ENCODE assay signal across 19 cellular contexts in genomic region chr7:11757153-11757552, GRCh38.
A peak's percentile ranks its signal among the peaks of the same experiment; 100 is the strongest.
DNase-seq lines count a peak whose midpoint lies in the region; ATAC-seq, FAIRE-seq and TF ChIP-seq lines count a peak whose summit lies in the region.
"Had no signal": no experiment of that assay in that cellular context is flagged by ENCODE, and none has a peak within 500 bp of the region (broad histone marks: within the 10 kb centered on the region; RNA-seq: fewer than 3 reads in every experiment).

No MANE protein-coding gene starts in this region.

- H3K27me3 ChIP-seq in naive thymus-derived CD4-positive, alpha-beta T cell (ENCODE audit: control insufficient read depth in 2 of 2, insufficient read depth in 2 of 2, low read length in 2 of 2) = no peaks in the 10 kb centered on the region

- ATAC-seq in A549 = no peak
- ATAC-seq in naive thymus-derived CD4-positive, alpha-beta T cell = peak; percentile 54
- ATAC-seq: HCT116 had no signal

- no peak overlapping the region for H3K27ac Mint-ChIP-seq in naive thymus-derived CD4-positive, alpha-beta T cell
- H3K27ac Mint-ChIP-seq in activated CD4-positive, alpha-beta T cell treated with anti-CD3 and anti-CD28 coated beads, Interleukin-2, amount 10 ng/mL, durations not matched to agents 24 days and 14 days = no peak overlapping the region
- H3K27ac Mint-ChIP-seq: CD4-positive, alpha-beta memory T cell; H9 had no signal

- FAIRE-seq in A549 (lab: Jason Lieb, UNC) = peak; percentile 51
- FAIRE-seq: GM12892, GM19239, H1 had no signal

- TF ChIP-seq POLR2A in A549 (IDR thresholded peaks at IDR 0.05; ENCODE audit: low read length) = no peak

- DNase-seq in A549 (ENCODE audit: low read depth in 1 of 2, low spot score in 1 of 2) (no peak), OCI-M1 (lab: John Stamatoyannopoulos, UW) (peak; percentile 23), caudate nucleus (lab: John Stamatoyannopoulos, UW) (no peak), NOMO-1 treated with dmso at 0.1 percent for 144 hours (lab: John Stamatoyannopoulos, UW; ENCODE audit: unreplicated experiment) (no peak)
- DNase-seq in naive thymus-derived CD4-positive, alpha-beta T cell = no peak
- no peak for DNase-seq in activated CD4-positive, alpha-beta T cell treated with anti-CD3 and anti-CD28 coated beads, Interleukin-2, amount 10 ng/mL, durations not matched to agents 24 days and 14 days
- DNase-seq: 8988T; C1 segment of cervical spinal cord; Calu3; CD4-positive, alpha-beta memory T cell; COR-L47; DMS53; DMS79 treated with DMSO at 0.1 percent for 48 hours; GM23248; H9 had no signal

- H3K4me1 Mint-ChIP-seq in naive thymus-derived CD4-positive, alpha-beta T cell = no peaks in the 10 kb centered on the region
- no peaks in the 10 kb centered on the region for H3K4me1 Mint-ChIP-seq in activated CD4-positive, alpha-beta T cell treated with anti-CD3 and anti-CD28 coated beads, Interleukin-2, amount 10 ng/mL, durations not matched to agents 24 days and 14 days
- H3K4me1 Mint-ChIP-seq: CD4-positive, alpha-beta memory T cell; H9 had no signal

- H3K27ac ChIP-seq in A549 = peak overlapping the region; percentile 32 to 77; a peak in 4 of 6 replicates
- no peak overlapping the region for H3K27ac ChIP-seq in naive thymus-derived CD4-positive, alpha-beta T cell (ENCODE audit: low read depth, low read length)
- no peak overlapping the region for H3K27ac ChIP-seq in caudate nucleus (ENCODE audit: low read depth, low read length)
- H3K27ac ChIP-seq: GM23248 had no signal

- H3K9me3 ChIP-seq in A549 = no peaks in the 10 kb centered on the region
- H3K9me3 ChIP-seq in naive thymus-derived CD4-positive, alpha-beta T cell (ENCODE audit: control insufficient read depth in 2 of 3, low read length in 3 of 3) = no peaks in the 10 kb centered on the region

- no peaks in the 10 kb centered on the region for H3K36me3 Mint-ChIP-seq in naive thymus-derived CD4-positive, alpha-beta T cell
- no peaks in the 10 kb centered on the region for H3K36me3 Mint-ChIP-seq in activated CD4-positive, alpha-beta T cell treated with anti-CD3 and anti-CD28 coated beads, Interleukin-2, amount 10 ng/mL, durations not matched to agents 24 days and 14 days (ENCODE audit: low read depth)
- H3K36me3 Mint-ChIP-seq: CD4-positive, alpha-beta memory T cell had no signal

- CTCF ChIA-PET in A549 (lab: Yijun Ruan, JAX) = no interaction called here
- CTCF ChIA-PET in naive thymus-derived CD4-positive, alpha-beta T cell (lab: Charles Lee) = no interaction called here

- no peak for TF ChIP-seq RAD21 in A549 (conservative IDR thresholded peaks at IDR 0.05 in 1 of 2, IDR thresholded peaks at IDR 0.05 in 1 of 2)

- intact Hi-C loops in naive thymus-derived CD4-positive, alpha-beta T cell (cut with micrococcal nuclease) = no loop called here
- intact Hi-C loops in activated CD4-positive, alpha-beta T cell treated with anti-CD3 and anti-CD28 coated beads, Interleukin-2, amount 10 ng/mL, durations not matched to agents 24 days and 14 days (cut with micrococcal nuclease) = no loop called here

- no peak for TF ChIP-seq CTCF in A549 (IDR thresholded peaks at IDR 0.05)

- no peaks in the 10 kb centered on the region for H3K36me3 ChIP-seq in naive thymus-derived CD4-positive, alpha-beta T cell (ENCODE audit: control insufficient read depth in 2 of 3, insufficient read depth in 3 of 3, low read length in 3 of 3)

- WGBS in A549 (ENCODE audit: missing lambda C conversion rate) = 62% methylated on average over 1 of the region's 1 CpG

- H3K27me3 Mint-ChIP-seq in naive thymus-derived CD4-positive, alpha-beta T cell = no peaks in the 10 kb centered on the region
- H3K27me3 Mint-ChIP-seq in activated CD4-positive, alpha-beta T cell treated with anti-CD3 and anti-CD28 coated beads, Interleukin-2, amount 10 ng/mL, durations not matched to agents 24 days and 14 days = no peaks in the 10 kb centered on the region
- H3K27me3 Mint-ChIP-seq: CD4-positive, alpha-beta memory T cell had no signal

- H3K4me3 ChIP-seq in A549 = no peak overlapping the region
- H3K4me3 ChIP-seq in naive thymus-derived CD4-positive, alpha-beta T cell (ENCODE audit: low read length) = no peak overlapping the region
- H3K4me3 ChIP-seq: GM23248 had no signal

- peaks cover 67% of the 10 kb centered on the region for H3K4me1 ChIP-seq in A549
- H3K4me1 ChIP-seq in naive thymus-derived CD4-positive, alpha-beta T cell (ENCODE audit: control insufficient read depth in 2 of 2, insufficient read depth in 2 of 2, low read length in 2 of 2) = no peaks in the 10 kb centered on the region

- no peak for TF ChIP-seq EP300 in A549 (IDR thresholded peaks at IDR 0.05)

- no peak overlapping the region for H3K4me3 Mint-ChIP-seq in naive thymus-derived CD4-positive, alpha-beta T cell
- no peak overlapping the region for H3K4me3 Mint-ChIP-seq in activated CD4-positive, alpha-beta T cell treated with anti-CD3 and anti-CD28 coated beads, Interleukin-2, amount 10 ng/mL, durations not matched to agents 24 days and 14 days
- H3K4me3 Mint-ChIP-seq: CD4-positive, alpha-beta memory T cell; H9 had no signal

- POLR2A ChIA-PET in A549 (lab: Yijun Ruan, JAX) = no interaction called here
- POLR2A ChIA-PET in naive thymus-derived CD4-positive, alpha-beta T cell (lab: Charles Lee) = no interaction called here

- H3K4me2 ChIP-seq in A549 = peak overlapping the region; percentile 66

- H3K9me3 Mint-ChIP-seq in naive thymus-derived CD4-positive, alpha-beta T cell = peaks cover 0 to 4% (median 0%) of the 10 kb centered on the region in 11 donors
- H3K9me3 Mint-ChIP-seq in activated CD4-positive, alpha-beta T cell treated with anti-CD3 and anti-CD28 coated beads, Interleukin-2, amount 10 ng/mL, durations not matched to agents 24 days and 14 days = no peaks in the 10 kb centered on the region
- H3K9me3 Mint-ChIP-seq: H9 had no signal

TF ChIP-seq in A549, 52 proteins besides CTCF, POLR2A, EP300 and RAD21:
- no peak for TF ChIP-seq NFE2L2 (conservative IDR thresholded peaks at IDR 0.05; ENCODE audit: low read length)

Comparison
In these comparisons a context has a peak if more than half of its experiments do, and no peak if none do; other contexts are left out.
1. H3K27ac ChIP-seq: peak in A549 (2 of 2); none in naive thymus-derived CD4-positive, alpha-beta T cell (single experiment) and caudate nucleus (single experiment).